1 cellular context compared by ENCODE assay signal in the genomic region with DNA sequence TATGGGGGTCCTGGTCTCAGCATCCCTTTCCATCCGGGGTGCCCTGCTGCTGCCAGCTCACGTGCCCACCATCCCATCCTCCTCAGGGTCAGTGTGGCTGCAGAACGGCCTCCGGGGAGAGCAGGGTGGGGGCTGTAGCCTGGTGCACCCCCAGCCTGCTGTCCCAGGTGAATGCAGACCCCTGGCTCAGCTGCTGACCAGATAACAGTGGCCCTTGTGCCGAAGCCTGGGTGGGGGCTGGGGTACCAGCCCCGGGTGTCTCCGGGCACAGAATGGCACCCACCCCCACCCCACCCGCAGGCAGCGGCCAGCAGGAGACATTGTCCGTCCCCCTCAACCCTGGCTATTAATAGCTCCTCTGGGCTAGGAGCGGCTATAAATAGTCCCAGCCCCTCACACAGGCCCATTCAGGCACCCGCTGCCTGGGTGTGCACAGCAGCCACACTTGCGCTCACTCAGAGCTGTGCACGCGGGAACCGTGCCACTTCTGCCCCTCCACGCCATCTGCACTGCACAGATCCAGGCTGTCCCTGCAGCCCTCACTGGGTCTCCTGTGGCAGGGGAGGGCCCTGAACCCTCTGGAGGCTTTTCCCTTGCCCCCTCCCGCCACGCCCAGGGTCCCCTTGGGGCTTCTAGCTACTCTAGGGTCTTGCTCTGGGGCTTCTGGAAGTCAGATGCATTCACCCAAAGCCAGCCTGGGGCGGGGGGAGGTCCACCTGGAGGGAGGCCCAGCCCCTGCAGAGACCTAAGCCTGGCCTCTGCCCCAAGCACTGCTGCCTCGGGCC.
TF ChIP-seq lines count a peak whose summit lies in the region.

No MANE protein-coding gene starts in this region.

TF ChIP-seq in GM12878, 131 proteins besides CTCF, POLR2A, EP300 and RAD21:
- TF ChIP-seq SPI1 (IDR thresholded peaks at IDR 0.05; ENCODE audit: borderline replicate concordance, insufficient read depth, low read depth, low read length) (no peak), BHLHE40 (IDR thresholded peaks at IDR 0.05; ENCODE audit: borderline replicate concordance in 1 of 2, low read depth in 2 of 2, low read length in 1 of 2) (peak in 1 of 2 experiments; percentile 44; a peak in 1 of 4 replicates)
